ENCODE assay signal across 9 cellular contexts in genomic region chr1:39129514-39129913, GRCh38.
DNase-seq lines count a peak whose midpoint lies in the region; ATAC-seq and TF ChIP-seq lines count a peak whose summit lies in the region.
"Had no signal": no experiment of that assay in that cellular context is flagged by ENCODE, and none has a peak within 500 bp of the region (broad histone marks: within the 10 kb centered on the region; RNA-seq: fewer than 3 reads in every experiment).

No MANE protein-coding gene starts in this region.

- H3K4me1 Mint-ChIP-seq in MCF 10A (ENCODE audit: insufficient read depth, unreplicated experiment) = peaks cover 60% of the 10 kb centered on the region

- no peaks in the 10 kb centered on the region for H3K9me3 ChIP-seq in BLaER1
- H3K9me3 ChIP-seq in mucosa of rectum (ENCODE audit: control insufficient read depth in 2 of 2, low read length in 2 of 2) = no peaks in the 10 kb centered on the region
- H3K9me3 ChIP-seq: SJCRH30 had no signal

- H3K27me3 Mint-ChIP-seq in MCF 10A (ENCODE audit: insufficient read depth, unreplicated experiment) = no peaks in the 10 kb centered on the region

- H3K9me3 Mint-ChIP-seq in MCF 10A (ENCODE audit: unreplicated experiment) = no peaks in the 10 kb centered on the region

- peaks cover 33% of the 10 kb centered on the region for H3K36me3 ChIP-seq in BLaER1
- peaks cover 0 to 3% of the 10 kb centered on the region in 2 donors for H3K36me3 ChIP-seq in mucosa of rectum (ENCODE audit: control insufficient read depth in 2 of 2, insufficient read depth in 2 of 2, low read length in 2 of 2)

- H4K20me1 ChIP-seq in BLaER1 = peaks cover 50% of the 10 kb centered on the region

- H3K9ac ChIP-seq in BLaER1 = no peak overlapping the region
- peak overlapping the region in 1 of 2 donors; percentile 37 for H3K9ac ChIP-seq in mucosa of rectum (ENCODE audit: low read depth in 1 of 2, low read length in 2 of 2)

- H3K27me3 ChIP-seq in BLaER1 (no peaks in the 10 kb centered on the region), mucosa of rectum (ENCODE audit: control insufficient read depth in 2 of 2, insufficient read depth in 2 of 2, low read length in 2 of 2) (no peaks in the 10 kb centered on the region)
- H3K27me3 ChIP-seq: SJCRH30 had no signal

- peaks cover 32% of the 10 kb centered on the region for H3K36me3 Mint-ChIP-seq in MCF 10A (ENCODE audit: insufficient read depth, unreplicated experiment)

- peak; percentile 20 for TF ChIP-seq CTCF in MCF 10A (IDR thresholded peaks at IDR 0.05; ENCODE audit: unreplicated experiment)

- peak overlapping the region; percentile 32 for H3K4me2 ChIP-seq in BLaER1

- POLR2A ChIA-PET in MCF 10A (lab: Yijun Ruan, JAX) = interaction anchor here (0.6 to 15.4 kb wide), 11 partner anchors 8 to 444 kb away, joined by 3 to 427 read pairs (median 11); no protein-coding TSS in a partner anchor

- no peak for ATAC-seq in GM19463 (IDR thresholded peaks at IDR 0.05; ENCODE audit: unreplicated experiment)
- no peak for ATAC-seq in HG03520 (IDR thresholded peaks at IDR 0.05; ENCODE audit: unreplicated experiment)

- TSS peak; percentile 33 for BruUV-seq in MCF 10A (replicated peaks; lab: Mats Ljungman, UMichigan)

- H3K4me1 ChIP-seq in BLaER1 (peaks cover 43% of the 10 kb centered on the region), mucosa of rectum (ENCODE audit: control insufficient read depth in 2 of 2, insufficient read depth in 2 of 2, low read length in 2 of 2) (peaks cover 16 to 47% of the 10 kb centered on the region in 2 donors)

- H3K4me3 ChIP-seq in BLaER1 (no peak overlapping the region), mucosa of rectum (ENCODE audit: low read length in 2 of 2) (no peak overlapping the region)
- H3K4me3 ChIP-seq: SJCRH30 had no signal

- intact Hi-C loops in MCF 10A (cut with micrococcal nuclease) = loop anchor here (1.0 kb wide), 2 partner anchors 63 to 129 kb away; no protein-coding TSS in a partner anchor

- peak overlapping the region; percentile 90 for H3K27ac Mint-ChIP-seq in MCF 10A (ENCODE audit: low read depth, unreplicated experiment)

- DNase-seq in HT1080 (ENCODE audit: low read depth) = peak; percentile 83
- peak; percentile 52 for DNase-seq in MCF 10A (ENCODE audit: unreplicated experiment)
- DNase-seq in midbrain (lab: John Stamatoyannopoulos, UW) = no peak
- DNase-seq in hypothalamus (lab: John Stamatoyannopoulos, UW) = no peak

- H3K4me3 Mint-ChIP-seq in MCF 10A (ENCODE audit: unreplicated experiment) = no peak overlapping the region

- H3K27ac ChIP-seq in BLaER1 = no peak overlapping the region
- H3K27ac ChIP-seq in mucosa of rectum (ENCODE audit: low read depth in 2 of 2, low read length in 2 of 2) = peak overlapping the region; percentile 76 to 88
- H3K27ac ChIP-seq: SJCRH30 had no signal

- CTCF ChIA-PET in MCF 10A (lab: Yijun Ruan, JAX) = interaction anchor here (0.5 to 4.5 kb wide), 5 partner anchors 12 to 129 kb away, joined by 3 to 22 read pairs (median 4); no protein-coding TSS in a partner anchor

Comparison
In these comparisons a context has a peak if more than half of its experiments do, and no peak if none do; other contexts are left out.
1. DNase-seq: peak in HT1080 (single experiment) and MCF 10A (single experiment); none in midbrain (single experiment) and hypothalamus (0 of 51).